In genomic region chr18:48104703-48105102, GRCh38 we compare ENCODE assay signal across 23 cellular contexts.
"Had no signal": no experiment of that assay in that cellular context is flagged by ENCODE, and none has a peak within 500 bp of the region (broad histone marks: within the 10 kb centered on the region; RNA-seq: fewer than 3 reads in every experiment).

No MANE protein-coding gene starts in this region.

- H3K4me3 ChIP-seq: dorsolateral prefrontal cortex, lung, right lobe of liver, smooth muscle cell, suprapubic skin, vagina had no signal

- H3K27ac ChIP-seq: dorsolateral prefrontal cortex, neutrophil, parathyroid adenoma, right lobe of liver, suprapubic skin, vagina had no signal

- ATAC-seq: left lobe of liver; naive thymus-derived CD8-positive, alpha-beta T cell; right lobe of liver; stimulated activated naive CD8-positive, alpha-beta T cell treated with anti-CD3 and anti-CD28 coated beads, Interleukin-15, amount 100 ng/mL, for 72 hours had no signal

- H3K9me3 ChIP-seq: neutrophil, right lobe of liver, suprapubic skin, vagina had no signal

- H3K4me1 ChIP-seq: right lobe of liver had no signal

- H3K9ac ChIP-seq: parathyroid adenoma had no signal

- DNase-seq: dorsolateral prefrontal cortex; effector CD4-positive, alpha-beta T cell; hypothalamus; immature natural killer cell; islet precursor cell; naive thymus-derived CD8-positive, alpha-beta T cell; right lobe of liver; stimulated activated CD4-positive, alpha-beta T cell treated with anti-CD3 and anti-CD28 coated beads, Interleukin-12 subunit alpha, Interleukin-12 subunit beta, amount 100 ng/mL, for 4 hours; stimulated activated CD4-positive, alpha-beta T cell treated with anti-CD3 and anti-CD28 coated beads, Interleukin-1b, Interleukin-23, amount 100 ng/mL, for 48 hours; stimulated activated CD4-positive, alpha-beta T cell treated with anti-CD3 and anti-CD28 coated beads, Interleukin-4, amount 100 ng/mL, for 1 hour; stimulated activated CD8-positive, alpha-beta memory T cell treated with anti-CD3 and anti-CD28 coated beads, Interleukin-4, amount 100 ng/mL, for 48 hours; stimulated activated naive CD4-positive, alpha-beta T cell; stimulated activated naive CD8-positive, alpha-beta T cell treated with anti-CD3 and anti-CD28 coated beads, Interleukin-15, amount 100 ng/mL, for 72 hours; trophoblast cell had no signal

- FAIRE-seq: colon, frontal cortex had no signal

- H3K27me3 ChIP-seq: dorsolateral prefrontal cortex, right lobe of liver, suprapubic skin, vagina had no signal

- H3K36me3 ChIP-seq: neutrophil, right lobe of liver, suprapubic skin, vagina had no signal
